ENCODE assay signal across 11 cellular contexts in the genomic region with DNA sequence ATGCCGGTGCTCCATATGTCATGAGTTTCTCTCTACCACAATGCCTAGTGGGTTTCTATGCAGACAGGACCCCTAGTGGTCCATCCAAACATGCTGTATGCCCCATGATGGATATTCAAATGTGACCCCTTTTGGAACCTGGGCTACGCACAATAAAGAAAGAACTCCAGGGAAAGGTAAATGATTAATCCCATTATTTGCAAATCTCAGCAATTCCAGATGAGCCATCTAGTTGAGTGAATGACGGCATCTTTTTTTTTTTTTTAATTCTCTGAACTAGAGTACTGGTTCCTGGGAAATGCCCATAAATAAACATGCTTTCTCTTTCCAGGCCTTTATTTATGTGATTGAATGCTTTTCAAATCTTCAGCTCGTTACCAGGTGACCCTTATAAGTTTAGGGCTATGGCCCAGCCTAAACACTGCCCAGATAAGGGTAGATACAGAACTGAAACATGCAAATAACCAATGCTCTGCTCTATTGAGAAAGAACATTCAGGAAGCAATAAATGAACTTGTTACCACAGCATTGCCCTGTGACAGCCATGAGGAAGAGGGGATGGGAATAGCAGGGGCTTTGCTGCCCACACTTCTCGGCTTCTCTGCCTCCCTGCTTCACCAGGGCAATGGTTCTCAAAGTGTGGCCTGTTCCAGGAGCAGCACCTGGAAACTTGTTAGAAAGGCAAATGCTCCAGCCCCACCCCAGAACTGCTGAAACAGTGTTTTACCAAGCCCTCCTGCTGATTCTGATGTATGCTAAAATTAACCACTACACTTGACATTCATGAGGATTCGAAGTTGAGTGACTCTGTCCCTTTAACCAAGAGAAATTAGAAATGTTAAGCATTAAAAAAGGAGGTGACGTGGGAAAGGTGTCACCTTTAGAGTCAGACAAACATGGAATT.
A peak's percentile ranks its signal among the peaks of the same experiment; 100 is the strongest.
DNase-seq lines count a peak whose midpoint lies in the region; ATAC-seq, FAIRE-seq and TF ChIP-seq lines count a peak whose summit lies in the region.
"Had no signal": no experiment of that assay in that cellular context is flagged by ENCODE, and none has a peak within 500 bp of the region (broad histone marks: within the 10 kb centered on the region; RNA-seq: fewer than 3 reads in every experiment).

No MANE protein-coding gene starts in this region.

- no peaks in the 10 kb centered on the region for H3K27me3 ChIP-seq in esophagus squamous epithelium

- H3K9me3 ChIP-seq in esophagus squamous epithelium, result no peaks in the 10 kb centered on the region

- no peak for TF ChIP-seq POLR2A in esophagus squamous epithelium (IDR thresholded peaks at IDR 0.05)

- TF ChIP-seq CTCF in esophagus squamous epithelium (IDR thresholded peaks at IDR 0.05), result no peak

- no peak for FAIRE-seq in GM19239 (lab: Jason Lieb, UNC)

- no peaks in the 10 kb centered on the region for H3K4me1 ChIP-seq in esophagus squamous epithelium

- ATAC-seq in HG02588 (IDR thresholded peaks at IDR 0.05; ENCODE audit: unreplicated experiment) (peak; percentile 93), HG03469 (IDR thresholded peaks at IDR 0.05; ENCODE audit: unreplicated experiment) (peak; percentile 94)
- ATAC-seq: activated CD8-positive, alpha-beta T cell treated with anti-CD3 and anti-CD28 coated beads for 36 hours had no signal

- intact Hi-C loops in esophagus squamous epithelium (cut with DNase I), result no loop called here

- H3K27ac ChIP-seq in esophagus squamous epithelium, result no peak overlapping the region

- no peak overlapping the region for H3K4me3 ChIP-seq in esophagus squamous epithelium

- 47 to 55% methylated on average over 7 of the region's 7 CpGs for WGBS in esophagus squamous epithelium, 2 donors

- DNase-seq in GM19239 (ENCODE audit: insufficient read length, low spot score) (peak; percentile 9), renal cortical epithelial cell (ENCODE audit: low read depth) (peak; percentile 88), GDM1 (lab: John Stamatoyannopoulos, UW) (no peak), NCI-H2227 treated with DMSO at 0.1 percent for 48 hours (lab: John Stamatoyannopoulos, UW) (no peak), esophagus squamous epithelium (lab: John Stamatoyannopoulos, UW) (no peak)
- DNase-seq: activated CD8-positive, alpha-beta T cell treated with anti-CD3 and anti-CD28 coated beads for 36 hours; anterior cingulate cortex; erythroblast; immature natural killer cell had no signal

- H3K36me3 ChIP-seq in esophagus squamous epithelium, result no peaks in the 10 kb centered on the region

Comparison
In these comparisons a context has a peak if more than half of its experiments do, and no peak if none do; other contexts are left out.
1. DNase-seq: peak in GM19239 (single experiment) and renal cortical epithelial cell (single experiment); none in GDM1 (single experiment), NCI-H2227 treated with DMSO at 0.1 percent for 48 hours (single experiment) and esophagus squamous epithelium (single experiment).